Comparison of ENCODE assay signal across 18 cellular contexts in the genomic region with DNA sequence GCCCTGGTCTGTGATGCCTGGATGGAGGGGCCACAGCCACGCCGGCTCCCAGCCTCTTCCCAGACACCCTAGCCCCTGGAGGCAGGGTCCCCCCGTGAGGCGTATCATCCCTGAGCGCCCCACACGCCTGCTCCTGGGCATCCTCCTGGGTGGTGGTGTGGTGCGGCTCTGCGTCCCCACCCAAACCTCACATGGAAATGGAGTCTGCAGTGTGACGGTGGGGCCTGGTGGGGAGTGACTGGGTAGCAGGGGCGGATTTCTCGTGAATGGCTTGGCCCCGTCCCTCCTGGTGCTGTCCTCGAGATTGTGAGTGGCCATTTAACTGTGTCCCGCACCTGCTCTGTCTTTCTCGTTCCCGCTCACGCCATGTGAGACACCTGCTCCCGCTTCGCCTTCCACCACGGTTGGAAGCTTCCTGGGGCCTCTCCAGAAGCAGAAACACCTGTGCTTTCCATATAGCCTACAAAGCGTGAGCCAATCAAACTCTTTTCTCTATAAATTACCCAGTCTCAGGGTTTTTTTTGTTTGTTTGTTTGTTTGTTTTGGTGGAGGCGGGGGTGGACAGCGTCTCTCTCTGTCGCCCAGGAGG. TPM values are rescaled to one million over a fixed set of nuclear protein-coding genes. Genes with fewer than 3 reads are reported as not detected.
"Had no signal": no experiment of that assay in that cellular context is flagged by ENCODE, and none has a peak within 500 bp of the region (broad histone marks: within the 10 kb centered on the region; RNA-seq: fewer than 3 reads in every experiment).

No MANE protein-coding gene starts in this region.

- H3K9me3 ChIP-seq: tibial nerve had no signal

- H3K9me3 Mint-ChIP-seq: activated CD8-positive, alpha-beta T cell treated with anti-CD3 and anti-CD28 coated beads for 36 hours had no signal

- H3K36me3 Mint-ChIP-seq: activated naive CD8-positive, alpha-beta T cell; naive B cell had no signal

- ATAC-seq: activated CD4-positive, alpha-beta T cell treated with anti-CD3 and anti-CD28 coated beads for 36 hours; activated CD8-positive, alpha-beta T cell treated with anti-CD3 and anti-CD28 coated beads for 36 hours had no signal

- H3K36me3 ChIP-seq: tibial nerve had no signal

- H3K4me3 ChIP-seq: tibial nerve had no signal

- DNase-seq: activated CD4-positive, alpha-beta T cell treated with anti-CD3 and anti-CD28 coated beads for 36 hours; activated CD8-positive, alpha-beta T cell treated with anti-CD3 and anti-CD28 coated beads for 36 hours; activated gamma-delta T cell; amniotic stem cell; islet precursor cell; naive B cell; retina; stimulated activated CD4-positive, alpha-beta T cell treated with anti-CD3 and anti-CD28 coated beads, Interleukin-4, amount 100 ng/mL, for 1 hour; stimulated activated naive CD4-positive, alpha-beta T cell treated with Interleukin-2 at 50 U/mL for 16 hours; substantia nigra had no signal

- H3K27ac ChIP-seq: tibial nerve had no signal

- H3K27ac Mint-ChIP-seq: activated naive CD8-positive, alpha-beta T cell had no signal

- H3K4me1 ChIP-seq: tibial nerve had no signal

- FAIRE-seq: colon, endometrium had no signal

- H3K4me3 Mint-ChIP-seq: activated naive CD8-positive, alpha-beta T cell; naive B cell had no signal

- H3K4me1 Mint-ChIP-seq: activated CD4-positive, alpha-beta T cell treated with anti-CD3 and anti-CD28 coated beads for 36 hours had no signal

RNA-seq across cellular contexts. Expression of a gene that starts 5.9 kb away (rescaled TPM):
- total RNA-seq: activated CD4-positive, alpha-beta T cell treated with anti-CD3 and anti-CD28 coated beads for 36 hours; activated CD8-positive, alpha-beta T cell treated with anti-CD3 and anti-CD28 coated beads for 36 hours; mononuclear cell; tibial nerve had no signal

RNA-seq across cellular contexts. Expression of a gene that starts 29.4 kb away (rescaled TPM):
- total RNA-seq: activated CD4-positive, alpha-beta T cell treated with anti-CD3 and anti-CD28 coated beads for 36 hours; activated CD8-positive, alpha-beta T cell treated with anti-CD3 and anti-CD28 coated beads for 36 hours; cardiac septum; lung microvascular endothelial cell; mononuclear cell; tibial nerve had no signal
- polyA plus RNA-seq: esophagus had no signal
